In the genomic region with DNA sequence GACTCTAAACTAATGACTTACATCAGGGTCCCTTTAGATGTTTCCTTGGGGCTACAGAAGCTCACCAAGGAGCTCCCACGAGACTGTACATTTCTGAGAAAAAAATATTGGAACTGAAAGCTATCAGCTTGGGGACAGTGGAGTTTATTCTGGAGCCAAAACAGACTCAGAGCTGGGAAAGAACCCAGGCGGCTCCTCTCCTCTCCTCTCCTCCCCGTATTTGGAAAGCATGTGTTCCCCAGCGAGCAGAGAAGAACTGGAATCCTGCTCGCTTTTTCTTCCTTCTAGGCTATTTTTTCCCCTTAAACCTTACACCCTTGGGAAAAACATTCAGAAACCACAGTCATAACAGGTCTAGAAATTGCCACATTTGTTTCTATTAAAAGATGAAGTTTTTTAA, we compare ENCODE assay signal across 25 cellular contexts. TPM values are rescaled to one million over a fixed set of nuclear protein-coding genes. Genes with fewer than 3 reads are reported as not detected.
DNase-seq lines count a peak whose midpoint lies in the region; ATAC-seq and TF ChIP-seq lines count a peak whose summit lies in the region.
"Had no signal": no experiment of that assay in that cellular context is flagged by ENCODE, and none has a peak within 500 bp of the region (broad histone marks: within the 10 kb centered on the region; RNA-seq: fewer than 3 reads in every experiment).

No MANE protein-coding gene starts in this region.

- H3K4me3 ChIP-seq in gastroesophageal sphincter, result no peak overlapping the region
- H3K4me3 ChIP-seq in gastrocnemius medialis, result no peak overlapping the region

- intact Hi-C loops in gastrocnemius medialis (cut with DNase I; ENCODE audit: low total_unique reads), result no loop called here
- intact Hi-C loops in left colon (cut with DNase I, micrococcal nuclease), result no loop called here

- peaks cover 0 to 40% (median 0%) of the 10 kb centered on the region in 3 donors for H3K4me1 ChIP-seq in gastroesophageal sphincter
- peaks cover 0 to 4% of the 10 kb centered on the region in 2 donors for H3K4me1 ChIP-seq in gastrocnemius medialis

- no peaks in the 10 kb centered on the region for H3K9me3 ChIP-seq in gastroesophageal sphincter
- H3K9me3 ChIP-seq in gastrocnemius medialis, result no peaks in the 10 kb centered on the region
- H3K9me3 ChIP-seq: neutrophil had no signal

- H3K36me3 ChIP-seq in gastroesophageal sphincter, result no peaks in the 10 kb centered on the region
- no peaks in the 10 kb centered on the region for H3K36me3 ChIP-seq in gastrocnemius medialis
- H3K36me3 ChIP-seq: neutrophil had no signal

- H3K27ac ChIP-seq in gastroesophageal sphincter (peak overlapping the region; percentile 54 to 73 (median 69)), gastrocnemius medialis (peak overlapping the region in 3 of 4 donors; percentile 39 to 62 (median 39))
- H3K27ac ChIP-seq: 22Rv1, neutrophil, RWPE1, VCaP had no signal

- DNase-seq in NCI-H526 (lab: John Stamatoyannopoulos, UW), result peak; percentile 11 to 35
- no peak for DNase-seq in NCI-H526 treated with DMSO at 0.1 percent for 48 hours (lab: John Stamatoyannopoulos, UW)
- DNase-seq in gastrocnemius medialis, result peak in 1 of 2 donors; percentile 6
- no peak for DNase-seq in cerebellar cortex (ENCODE audit: low spot score)
- DNase-seq in OCI-M2 (lab: John Stamatoyannopoulos, UW; ENCODE audit: unreplicated experiment), result no peak
- DNase-seq in activated naive CD4-positive, alpha-beta T cell treated with anti-CD3 and anti-CD28 coated beads, Interleukin-2, amount 50 U/mL, for 16 hours, result no peak
- DNase-seq in left colon, result no peak
- DNase-seq: activated CD4-positive, alpha-beta T cell treated with anti-CD3 and anti-CD28 coated beads, Interleukin-2, amount 10 ng/mL, durations not matched to agents 24 days and 14 days; DMS79; hippocampal formation; islet precursor cell; NCI-H69; stimulated activated CD4-positive, alpha-beta T cell treated with anti-CD3 and anti-CD28 coated beads, Interleukin-4, amount 100 ng/mL, for 4 hours; stimulated activated naive CD8-positive, alpha-beta T cell treated with anti-CD3 and anti-CD28 coated beads, Interleukin-15, amount 100 ng/mL, for 72 hours had no signal

- WGBS in gastroesophageal sphincter (ENCODE audit: low coverage in 1 of 2), 2 donors, result 35 to 44% methylated on average over 4 of the region's 5 CpGs

- H3K27me3 ChIP-seq in gastroesophageal sphincter (no peaks in the 10 kb centered on the region), gastrocnemius medialis (no peaks in the 10 kb centered on the region)

- TF ChIP-seq POLR2A in gastroesophageal sphincter (IDR thresholded peaks at IDR 0.05) (no peak), gastrocnemius medialis (IDR thresholded peaks at IDR 0.05) (no peak)

- ATAC-seq in gastroesophageal sphincter (peak; percentile 42), gastrocnemius medialis (peak; percentile 19 to 22), left colon (no peak)
- ATAC-seq: activated T-helper 17 cell treated with anti-CD3 and anti-CD28 coated beads, Interleukin-2, amount 50 U/mL, for 72 hours; SK-N-SH treated with all-trans-retinoic acid at 6 μM for 48 hours; stimulated activated naive CD8-positive, alpha-beta T cell treated with anti-CD3 and anti-CD28 coated beads, Interleukin-15, amount 100 ng/mL, for 72 hours had no signal

- in situ Hi-C loops in gastrocnemius medialis (cut with MboI; ENCODE audit: low sequenced_read_pairs in 4 of 4), result loop anchor here in 2 of 4 donors (25.0 kb wide), 3 partner anchors 93 to 243 kb away; no protein-coding TSS in a partner anchor

- no peak for TF ChIP-seq CTCF in gastroesophageal sphincter (IDR thresholded peaks at IDR 0.05)
- TF ChIP-seq CTCF in gastrocnemius medialis (IDR thresholded peaks at IDR 0.05 in 4 of 5, conservative IDR thresholded peaks at IDR 0.05 in 1 of 5), result no peak

- no peak for TF ChIP-seq EP300 in gastroesophageal sphincter (IDR thresholded peaks at IDR 0.05)

RNA-seq across cellular contexts. Expression of a gene that starts 4.3 kb away (rescaled TPM):
- total RNA-seq in gastroesophageal sphincter (10 to 100 TPM; 17.1 to 30.5 (median 23.0) TPM), gastrocnemius medialis (10 to 100 TPM; 10.5 to 26.1 (median 13.9) TPM), left colon (1 to 10 TPM; 1.4 to 4.1 TPM)

RNA-seq across cellular contexts. Expression of a gene that starts 45.2 kb away (rescaled TPM):
- total RNA-seq in gastroesophageal sphincter (1 to 10 TPM in 1 of 4 donors, under 1 TPM in 2, not detected in 1; 0.04 to 3.2 (median 0.16) TPM), gastrocnemius medialis (under 1 TPM in 1 of 4 donors, not detected in 3; 0.04 TPM), left colon (under 1 TPM; 0.03 to 0.17 TPM)
- total RNA-seq: activated CD4-positive, alpha-beta T cell treated with anti-CD3 and anti-CD28 coated beads, Interleukin-2, amount 10 ng/mL, durations not matched to agents 24 days and 14 days; activated T-helper 17 cell treated with anti-CD3 and anti-CD28 coated beads, Interleukin-2, amount 50 U/mL, for 72 hours; B cell; bronchial epithelial cell; fibroblast of villous mesenchyme; lung microvascular endothelial cell had no signal

Comparison
In these comparisons a context has a peak if more than half of its experiments do, and no peak if none do; other contexts are left out.
1. DNase-seq: peak in NCI-H526 (2 of 2); none in NCI-H526 treated with DMSO at 0.1 percent for 48 hours (single experiment), cerebellar cortex (single experiment), OCI-M2 (single experiment), activated naive CD4-positive, alpha-beta T cell treated with anti-CD3 and anti-CD28 coated beads, Interleukin-2, amount 50 U/mL, for 16 hours (single experiment) and left colon (0 of 2).